ENCODE assay signal across 8 cellular contexts in the genomic region with DNA sequence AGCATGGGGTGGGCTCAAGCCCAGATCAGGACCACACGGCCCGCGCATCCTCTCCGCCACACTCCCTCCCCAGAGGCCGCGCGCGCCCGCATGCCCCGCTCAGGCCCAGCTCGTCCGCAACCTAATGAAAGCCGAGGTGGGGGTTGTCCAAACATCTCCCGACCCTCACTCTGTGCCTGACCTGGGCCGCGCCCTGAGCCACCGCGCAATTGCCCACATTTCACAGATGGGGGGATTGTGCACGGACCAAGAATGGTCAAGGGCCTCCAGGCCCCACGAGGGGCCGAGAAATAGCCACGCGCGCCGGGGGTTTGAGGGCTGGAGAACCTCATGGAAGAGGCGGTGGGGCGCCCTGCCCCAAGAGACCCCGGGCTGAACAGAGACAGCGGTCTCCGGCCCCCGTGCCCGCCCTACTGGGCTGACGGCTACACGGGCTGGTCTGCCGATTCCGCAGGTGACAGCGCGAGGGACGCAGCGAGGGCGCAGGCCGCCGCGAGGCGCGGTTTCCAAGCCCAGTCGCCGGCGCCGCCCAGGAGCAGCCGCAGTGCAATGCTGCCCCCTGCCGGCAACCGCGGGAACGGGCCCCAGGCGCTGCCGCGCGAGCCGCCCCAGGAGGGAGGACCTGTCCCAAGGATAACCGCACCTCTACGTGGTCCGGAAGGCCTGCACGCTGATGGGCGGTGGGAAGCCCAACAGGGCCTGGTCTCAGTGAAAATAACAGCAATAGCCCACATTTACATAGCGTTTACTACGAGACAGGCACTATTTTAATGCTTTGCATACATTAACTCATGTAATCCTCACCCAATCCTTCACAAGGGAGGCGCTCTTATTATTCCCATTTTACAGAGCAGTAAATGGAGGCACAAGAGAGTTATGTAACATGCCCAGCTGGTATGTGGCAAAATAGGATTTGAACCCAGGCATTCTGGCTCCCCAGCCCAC. TPM values are rescaled to one million over a fixed set of nuclear protein-coding genes. Genes with fewer than 3 reads are reported as not detected.
DNase-seq lines count a peak whose midpoint lies in the region; ATAC-seq and TF ChIP-seq lines count a peak whose summit lies in the region.

No MANE protein-coding gene starts in this region.

- H3K79me2 ChIP-seq in OCI-LY3 (ENCODE audit: low read length) (no peaks in the 10 kb centered on the region), fibroblast of lung (ENCODE audit: control insufficient read depth, insufficient read depth, low read length) (no peaks in the 10 kb centered on the region)

- H2AFZ ChIP-seq in OCI-LY3 (ENCODE audit: low read depth, low read length) (no peak overlapping the region), fibroblast of lung (ENCODE audit: low read length) (no peak overlapping the region)

- TF ChIP-seq CTCF in OCI-LY3 (IDR thresholded peaks at IDR 0.05; ENCODE audit: low read depth, low read length) (peak; percentile 68), fibroblast of lung (conservative IDR thresholded peaks at IDR 0.05 in 1 of 2, IDR thresholded peaks at IDR 0.05 in 1 of 2; ENCODE audit: low read depth in 1 of 2, low read length in 2 of 2) (peak; percentile 65 to 92), neural crest cell (conservative IDR thresholded peaks at IDR 0.05) (peak; percentile 99)

- H3K27ac ChIP-seq in CD8-positive, alpha-beta memory T cell (ENCODE audit: low read depth, low read length) = no peak overlapping the region
- H3K27ac ChIP-seq in OCI-LY3 (ENCODE audit: low read length) (no peak overlapping the region), fibroblast of lung (ENCODE audit: insufficient read depth, low read length) (no peak overlapping the region)

- ATAC-seq in HG03342 (IDR thresholded peaks at IDR 0.05; ENCODE audit: unreplicated experiment) = peak; percentile 94

- no peak overlapping the region for H3K27ac Mint-ChIP-seq in CD8-positive, alpha-beta memory T cell
- H3K27ac Mint-ChIP-seq in activated T-cell treated with anti-CD3 and anti-CD28 coated beads, Interleukin-2, amount 50 U/mL, for 24 hours = no peak overlapping the region
- no peak overlapping the region for H3K27ac Mint-ChIP-seq in neural crest cell (ENCODE audit: unreplicated experiment)

- POLR2A ChIA-PET in CD8-positive, alpha-beta memory T cell (lab: Charles Lee) = no interaction called here

- peaks cover 3% of the 10 kb centered on the region for H3K27me3 ChIP-seq in CD8-positive, alpha-beta memory T cell (ENCODE audit: insufficient read depth, low read length, poor library complexity, severe bottlenecking)
- H3K27me3 ChIP-seq in OCI-LY3 (ENCODE audit: low read depth, low read length) = no peaks in the 10 kb centered on the region
- H3K27me3 ChIP-seq in fibroblast of lung (ENCODE audit: control insufficient read depth, insufficient read depth, low read length) = no peaks in the 10 kb centered on the region

- H3K9me3 ChIP-seq in CD8-positive, alpha-beta memory T cell (ENCODE audit: low read length) = no peaks in the 10 kb centered on the region
- H3K9me3 ChIP-seq in OCI-LY3 (ENCODE audit: insufficient read depth, low read length) (no peaks in the 10 kb centered on the region), fibroblast of lung (ENCODE audit: control insufficient read depth, insufficient read depth, low read depth, low read length) (no peaks in the 10 kb centered on the region)

- H3K4me3 ChIP-seq in CD8-positive, alpha-beta memory T cell (ENCODE audit: low read length) = no peak overlapping the region
- H3K4me3 ChIP-seq in OCI-LY3 (ENCODE audit: low read length) (peak overlapping the region; percentile 60), fibroblast of lung (replicated peaks in 1 of 4; ENCODE audit: control extremely low read depth in 1 of 4, insufficient read depth in 1 of 4, low read depth in 3 of 4, low read length in 4 of 4) (peak overlapping the region in 1 of 4 experiments; percentile 32)

- peaks cover 31 to 59% of the 10 kb centered on the region in 2 donors for H3K27me3 Mint-ChIP-seq in CD8-positive, alpha-beta memory T cell
- H3K27me3 Mint-ChIP-seq in activated T-cell treated with anti-CD3 and anti-CD28 coated beads, Interleukin-2, amount 50 U/mL, for 24 hours = peaks cover 47% of the 10 kb centered on the region
- peaks cover 50% of the 10 kb centered on the region for H3K27me3 Mint-ChIP-seq in neural crest cell (ENCODE audit: low read depth)

- CTCF ChIA-PET in CD8-positive, alpha-beta memory T cell (lab: Charles Lee) = interaction anchor here (0.8 to 3.1 kb wide), 7 partner anchors 8 to 1839 kb away, joined by 3 to 10 read pairs (median 4); a partner anchor contains a TSS

- peak overlapping the region; percentile 79 for H3K4me2 ChIP-seq in OCI-LY3 (ENCODE audit: low read length)
- H3K4me2 ChIP-seq in fibroblast of lung (ENCODE audit: extremely low read depth, insufficient read depth, low read length) = peak overlapping the region; percentile 70

- H3K4me1 Mint-ChIP-seq in CD8-positive, alpha-beta memory T cell = peaks cover 1 to 4% (median 3%) of the 10 kb centered on the region in 3 donors
- H3K4me1 Mint-ChIP-seq in activated T-cell treated with anti-CD3 and anti-CD28 coated beads, Interleukin-2, amount 50 U/mL, for 24 hours (ENCODE audit: low read depth) = no peaks in the 10 kb centered on the region
- H3K4me1 Mint-ChIP-seq in neural crest cell = peaks cover 12% of the 10 kb centered on the region

- H3K36me3 Mint-ChIP-seq in CD8-positive, alpha-beta memory T cell = no peaks in the 10 kb centered on the region
- H3K36me3 Mint-ChIP-seq in activated T-cell treated with anti-CD3 and anti-CD28 coated beads, Interleukin-2, amount 50 U/mL, for 24 hours (ENCODE audit: low read depth) = no peaks in the 10 kb centered on the region
- H3K36me3 Mint-ChIP-seq in neural crest cell (ENCODE audit: low read depth) = no peaks in the 10 kb centered on the region

- peak; percentile 69 to 78 (median 72) for DNase-seq in CD8-positive, alpha-beta memory T cell
- DNase-seq in GM19240 (ENCODE audit: insufficient read length, low spot score) (peak; percentile 80), fibroblast of lung (ENCODE audit: low read depth in 2 of 2) (peak; percentile 34 to 39), neural crest cell (ENCODE audit: low read depth, low spot score) (peak; percentile 96), superior temporal gyrus (ENCODE audit: extremely low spot score) (peak; percentile 76)
- peak; percentile 95 for DNase-seq in activated T-cell treated with anti-CD3 and anti-CD28 coated beads, Interleukin-2, amount 50 U/mL, for 24 hours

- peak overlapping the region in 1 of 7 donors; percentile 13 for H3K4me3 Mint-ChIP-seq in CD8-positive, alpha-beta memory T cell
- no peak overlapping the region for H3K4me3 Mint-ChIP-seq in activated T-cell treated with anti-CD3 and anti-CD28 coated beads, Interleukin-2, amount 50 U/mL, for 24 hours
- no peak overlapping the region for H3K4me3 Mint-ChIP-seq in neural crest cell

- H3K36me3 ChIP-seq in CD8-positive, alpha-beta memory T cell (ENCODE audit: insufficient read depth, low read length) = no peaks in the 10 kb centered on the region
- H3K36me3 ChIP-seq in OCI-LY3 (replicated peaks; ENCODE audit: low read depth, low read length) (no peaks in the 10 kb centered on the region), fibroblast of lung (ENCODE audit: control insufficient read depth, insufficient read depth, low read length) (no peaks in the 10 kb centered on the region)

- no peaks in the 10 kb centered on the region for H3K4me1 ChIP-seq in CD8-positive, alpha-beta memory T cell (ENCODE audit: insufficient read depth, low read length)
- H3K4me1 ChIP-seq in OCI-LY3 (ENCODE audit: low read length) (peaks cover 4% of the 10 kb centered on the region; the same call in 1 of the 2 replicates), fibroblast of lung (ENCODE audit: control insufficient read depth, extremely low read depth, insufficient read depth, low read length) (no peaks in the 10 kb centered on the region)

- H3K9ac ChIP-seq in OCI-LY3 (ENCODE audit: low read length) (no peak overlapping the region), fibroblast of lung (ENCODE audit: insufficient read depth, low read length) (no peak overlapping the region)

- H4K20me1 ChIP-seq in OCI-LY3 (ENCODE audit: insufficient read depth, low read length) = no peaks in the 10 kb centered on the region
- no peaks in the 10 kb centered on the region for H4K20me1 ChIP-seq in fibroblast of lung (ENCODE audit: control insufficient read depth, extremely low read depth, insufficient read depth, low read length)

- no peaks in the 10 kb centered on the region for H3K9me3 Mint-ChIP-seq in CD8-positive, alpha-beta memory T cell
- H3K9me3 Mint-ChIP-seq in activated T-cell treated with anti-CD3 and anti-CD28 coated beads, Interleukin-2, amount 50 U/mL, for 24 hours = no peaks in the 10 kb centered on the region
- no peaks in the 10 kb centered on the region for H3K9me3 Mint-ChIP-seq in neural crest cell

RNA-seq across cellular contexts. Expression of a gene that starts 10.5 kb away (rescaled TPM):
- total RNA-seq in CD8-positive, alpha-beta memory T cell = not detected
- polyA plus RNA-seq in CD8-positive, alpha-beta memory T cell = not detected
- total RNA-seq in fibroblast of lung = 0.33 and 0.51 TPM in 2 replicates
- 0.03 TPM in 2 replicates for polyA plus RNA-seq in fibroblast of lung
- polyA plus RNA-seq in fibroblast of lung (2012) = 0.07 TPM in 1 of 2 replicates, not detected in the other
- polyA minus RNA-seq in fibroblast of lung (ENCODE audit: low replicate concordance) = 0.41 TPM in 1 of 2 replicates, not detected in the other
- total RNA-seq in neural crest cell = 1.1 and 1.2 TPM in 2 replicates

Comparison
In these comparisons a context has a peak if more than half of its experiments do, and no peak if none do; other contexts are left out.
1. DNase-seq: peak in every context shown above with its lines; median percentile 96 in neural crest cell; 95 in activated T-cell treated with anti-CD3 and anti-CD28 coated beads, Interleukin-2, amount 50 U/mL, for 24 hours; 80 in GM19240; 76 in superior temporal gyrus; 72 in CD8-positive, alpha-beta memory T cell; 36 in fibroblast of lung.